ENCODE assay signal across 8 cellular contexts in the genomic region with DNA sequence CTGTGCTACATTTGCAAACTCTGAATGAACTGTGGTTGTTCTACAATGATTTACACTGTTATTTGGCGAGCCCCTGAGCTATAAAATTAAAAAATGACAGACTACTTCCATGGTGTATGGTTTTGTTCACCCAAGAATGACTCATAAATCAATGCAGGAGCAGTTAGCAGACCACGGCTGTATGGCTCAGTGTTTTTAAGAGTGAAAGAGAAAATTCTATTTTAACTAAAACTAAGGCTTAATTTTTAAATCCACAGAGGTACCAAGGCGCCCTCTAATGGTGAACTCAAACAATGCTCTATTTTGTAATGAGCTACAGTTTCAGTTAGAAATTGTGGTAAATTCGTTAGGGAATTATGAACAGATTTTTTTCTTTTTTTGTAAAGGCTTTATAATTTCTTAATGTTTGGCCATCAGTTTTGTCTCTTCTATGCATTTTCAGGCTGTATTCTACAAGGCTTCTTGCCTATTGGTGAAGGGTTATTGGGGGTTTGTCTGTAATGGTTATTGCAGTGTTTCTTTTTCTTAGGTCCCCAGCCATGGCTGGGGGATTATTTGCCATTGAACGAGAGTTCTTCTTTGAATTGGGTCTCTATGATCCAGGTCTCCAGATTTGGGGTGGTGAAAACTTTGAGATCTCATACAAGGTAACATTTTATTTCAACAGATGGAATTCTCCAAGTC. TPM values are rescaled to one million over a fixed set of nuclear protein-coding genes. Genes with fewer than 3 reads are reported as not detected.
DNase-seq lines count a peak whose midpoint lies in the region; ATAC-seq and TF ChIP-seq lines count a peak whose summit lies in the region.

No MANE protein-coding gene starts in this region.

- BruUV-seq in Caco-2 (replicated peaks; lab: Mats Ljungman, UMichigan) = no TSS peak

- ATAC-seq in GM18861 (IDR thresholded peaks at IDR 0.05; ENCODE audit: unreplicated experiment) (peak; percentile 70), right lobe of liver (peak in 2 of 4 donors; percentile 30 to 46)

- in situ Hi-C loops in brain microvascular endothelial cell (cut with HindIII; ENCODE audit: low pct_ligation_motif_present, low sequenced_read_pairs) = no loop called here

- intact Hi-C loops in Caco-2 (cut with micrococcal nuclease; ENCODE audit: unreplicated experiment) = loop anchor here (2.0 to 5.0 kb wide), 3 partner anchors 43 to 289 kb away; no protein-coding TSS in a partner anchor
- intact Hi-C loops in right lobe of liver (cut with DNase I) = no loop called here
- intact Hi-C loops in posterior cingulate gyrus (cut with DNase I) = loop anchor here (2.0 kb wide), 1 partner anchor 289 kb away; no protein-coding TSS in a partner anchor

- no peak overlapping the region for H3K4me3 Mint-ChIP-seq in Caco-2 (ENCODE audit: unreplicated experiment)

- H3K27ac ChIP-seq in brain microvascular endothelial cell (no peak overlapping the region), right lobe of liver (no peak overlapping the region)

- H3K27me3 Mint-ChIP-seq in Caco-2 (ENCODE audit: insufficient read depth, unreplicated experiment) = no peaks in the 10 kb centered on the region

- CTCF ChIA-PET in Caco-2 (lab: Charles Lee) = interaction anchor here (0.7 to 1.6 kb wide), 7 partner anchors 12 to 288 kb away, joined by 3 to 27 read pairs (median 4); partner anchors contain the start of gene HMGB2

- 35% methylated on average over 5 of the region's 5 CpGs for WGBS in right lobe of liver (ENCODE audit: insufficient coverage, low coverage, low lambda C conversion rate, missing lambda C conversion rate)

- H3K4me1 Mint-ChIP-seq in Caco-2 (ENCODE audit: low read depth, unreplicated experiment) = no peaks in the 10 kb centered on the region

- POLR2A ChIA-PET in Caco-2 (lab: Charles Lee) = interaction anchor here (0.6 to 1.2 kb wide), 3 partner anchors 34 to 346 kb away, joined by 3 to 11 read pairs (median 3); no protein-coding TSS in a partner anchor

- no peaks in the 10 kb centered on the region for H3K36me3 Mint-ChIP-seq in Caco-2 (ENCODE audit: insufficient read depth, unreplicated experiment)

- no peak for TF ChIP-seq POLR2A in right lobe of liver (IDR thresholded peaks at IDR 0.05)

- DNase-seq in Caco-2 (no peak), brain microvascular endothelial cell (peak; percentile 39), right lobe of liver (no peak), RKO (ENCODE audit: low spot score) (no peak), posterior cingulate gyrus (no peak), NCI-H446 treated with DMSO at 0.1 percent for 48 hours (lab: John Stamatoyannopoulos, UW) (no peak)

- H3K4me1 ChIP-seq in Caco-2 (no peaks in the 10 kb centered on the region), right lobe of liver (no peaks in the 10 kb centered on the region)

- no peaks in the 10 kb centered on the region for H3K36me3 ChIP-seq in Caco-2 (ENCODE audit: control insufficient read depth, insufficient read depth, low read length)
- H3K36me3 ChIP-seq in brain microvascular endothelial cell (replicated peaks) = no peaks in the 10 kb centered on the region
- no peaks in the 10 kb centered on the region for H3K36me3 ChIP-seq in right lobe of liver

- no peaks in the 10 kb centered on the region for H3K27me3 ChIP-seq in Caco-2 (replicated peaks; ENCODE audit: control insufficient read depth, insufficient read depth, low read length)
- H3K27me3 ChIP-seq in brain microvascular endothelial cell (replicated peaks) = no peaks in the 10 kb centered on the region
- no peaks in the 10 kb centered on the region for H3K27me3 ChIP-seq in right lobe of liver

- no peaks in the 10 kb centered on the region for H3K9me3 ChIP-seq in Caco-2
- H3K9me3 ChIP-seq in right lobe of liver = no peaks in the 10 kb centered on the region

- H3K4me3 ChIP-seq in Caco-2 (ENCODE audit: low read depth, low read length) (no peak overlapping the region), brain microvascular endothelial cell (ENCODE audit: low read depth, low read length) (no peak overlapping the region), right lobe of liver (no peak overlapping the region)

- no peak overlapping the region for H3K27ac Mint-ChIP-seq in Caco-2 (ENCODE audit: unreplicated experiment)

- no peaks in the 10 kb centered on the region for H3K9me3 Mint-ChIP-seq in Caco-2 (ENCODE audit: unreplicated experiment)

- peak; percentile 35 to 50 for TF ChIP-seq CTCF in Caco-2 (IDR thresholded peaks at IDR 0.05; ENCODE audit: insufficient read depth in 1 of 2, low read depth in 1 of 2, low read length in 1 of 2, severe bottlenecking in 1 of 2, unreplicated experiment in 1 of 2)
- TF ChIP-seq CTCF in LNCAP (IDR thresholded peaks at IDR 0.05) = peak; percentile 70
- TF ChIP-seq CTCF in brain microvascular endothelial cell (IDR thresholded peaks at IDR 0.05; ENCODE audit: low read depth, low read length, missing control alignments) = peak; percentile 56
- TF ChIP-seq CTCF in right lobe of liver (IDR thresholded peaks at IDR 0.05) = peak; percentile 42 to 66 (median 53)

RNA-seq across cellular contexts. Expression of gene HMGB2, which starts 32.5 kb away (rescaled TPM):
- total RNA-seq in Caco-2 (2022) = 272 and 326 TPM in 2 replicates
- total RNA-seq in right lobe of liver = 10 to 100 TPM in 3 of 6 experiments, 1 to 10 TPM in 3; 6.1 to 13.5 (median 9.2) TPM

Comparison
In these comparisons a context has a peak if more than half of its experiments do, and no peak if none do; other contexts are left out.
1. RNA of gene HMGB2, which starts 32.5 kb away (total RNA-seq): 272 to 326 TPM in Caco-2; 6.1 to 13.5 TPM in right lobe of liver; every median in the first group is over 10 times any median in the second.
2. intact Hi-C loops: an anchor here in Caco-2 (2.0 to 5.0 kb wide) and posterior cingulate gyrus (2.0 kb wide); none called in right lobe of liver.
3. Peak in every context shown above with its lines, with median percentiles within 50 percentile points of each other: CTCF ChIP-seq.